24 cellular contexts compared by ENCODE assay signal in the genomic region with DNA sequence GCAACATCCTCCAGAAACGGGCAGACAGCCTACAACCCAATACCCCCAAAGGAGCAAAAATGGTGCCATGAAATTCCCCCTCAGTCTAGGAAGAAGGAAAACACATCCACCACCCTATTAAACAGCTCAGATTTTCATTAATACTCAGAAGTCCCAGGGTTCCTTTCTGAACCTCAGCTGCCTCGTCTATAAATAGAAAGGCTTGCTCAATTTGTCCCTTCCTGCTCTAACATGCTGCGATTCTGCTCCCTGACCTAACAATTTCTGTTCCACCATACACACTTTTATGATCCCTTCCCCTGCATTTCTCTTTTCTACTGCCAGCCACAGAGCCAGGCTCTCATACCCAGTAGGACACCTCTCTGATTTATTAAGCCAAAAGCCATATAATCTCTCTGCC.
"Had no signal": no experiment of that assay in that cellular context is flagged by ENCODE, and none has a peak within 500 bp of the region (broad histone marks: within the 10 kb centered on the region; RNA-seq: fewer than 3 reads in every experiment).

No MANE protein-coding gene starts in this region.

- H3K27ac ChIP-seq: left ventricle myocardium inferior, right lobe of liver, stomach, suprapubic skin, transverse colon, WERI-Rb-1 had no signal

- H3K27me3 ChIP-seq: right lobe of liver, stomach, suprapubic skin, transverse colon had no signal

- H3K4me1 ChIP-seq: right lobe of liver, stomach, suprapubic skin, transverse colon had no signal

- DNase-seq: activated CD4-positive, alpha-beta T cell treated with anti-CD3 and anti-CD28 coated beads, Interleukin-2, amount 50 U/mL, for 1 hour; activated CD4-positive, CD25-positive, alpha-beta regulatory T cell treated with anti-CD3 and anti-CD28 coated beads, Interleukin-2, amount 50 U/mL, for 72 hours; activated T-cell treated with anti-CD3 and anti-CD28 coated beads, Interleukin-2, amount 50 U/mL, for 1 hour; aorta; central memory CD4-positive, alpha-beta T cell; effector memory CD4-positive, alpha-beta T cell; glutamatergic neuron; hippocampal formation; kidney glomerular epithelial cell; left ventricle myocardium inferior; naive B cell; occipital lobe; posterior cingulate gyrus; right lobe of liver; small intestine; stimulated activated CD4-positive, alpha-beta T cell treated with anti-CD3 and anti-CD28 coated beads, Interleukin-2, amount 100 ng/mL, for 24 hours; stomach; transverse colon; WERI-Rb-1 had no signal

- H3K36me3 ChIP-seq: left ventricle myocardium inferior, right lobe of liver, stomach, suprapubic skin, transverse colon, WERI-Rb-1 had no signal

- H3K9me3 ChIP-seq: right lobe of liver, suprapubic skin, transverse colon had no signal

- ATAC-seq: activated naive CD4-positive, alpha-beta T cell treated with anti-CD3 and anti-CD28 coated beads, Interleukin-2, amount 50 U/mL, for 72 hours; activated T-helper 17 cell treated with anti-CD3 and anti-CD28 coated beads, Interleukin-2, amount 50 U/mL, for 72 hours; esophagus mucosa; right lobe of liver; stimulated activated effector memory CD8-positive, alpha-beta T cell treated with anti-CD3 and anti-CD28 coated beads, Interleukin-12 subunit alpha, Interleukin-12 subunit beta, amount 100 ng/mL, for 72 hours had no signal

- H3K4me3 ChIP-seq: left ventricle myocardium inferior, right lobe of liver, stomach, suprapubic skin, transverse colon had no signal
